Comparison of ENCODE assay signal across 1 cellular context in genomic region chr20:36574278-36575065, GRCh38.
A peak's percentile ranks its signal among the peaks of the same experiment; 100 is the strongest.
TF ChIP-seq lines count a peak whose summit lies in the region.

No MANE protein-coding gene starts in this region.

TF ChIP-seq in GM12878, 131 proteins besides CTCF, POLR2A, EP300 and RAD21 (continued from another document):
- peak; percentile 44; the same call in 1 of the 2 replicates for TF ChIP-seq BACH1 (IDR thresholded peaks at IDR 0.05; ENCODE audit: borderline replicate concordance)
- no peak for TF ChIP-seq BRCA1 (IDR thresholded peaks at IDR 0.05; ENCODE audit: low read depth, low read length)
- peak; percentile 73; the same call in 1 of the 2 replicates for TF ChIP-seq LARP7 (IDR thresholded peaks at IDR 0.05)
- TF ChIP-seq RFX5 (IDR thresholded peaks at IDR 0.05; ENCODE audit: low read depth, low read length), result no peak
- TF ChIP-seq CHD2 (IDR thresholded peaks at IDR 0.05; ENCODE audit: borderline replicate concordance, low read depth, low read length), result no peak
- TF ChIP-seq SKIL (IDR thresholded peaks at IDR 0.05; ENCODE audit: low read depth, poor library complexity, severe bottlenecking), result no peak
- TF ChIP-seq HSF1 (IDR thresholded peaks at IDR 0.05; ENCODE audit: low read depth, low read length), result no peak
- no peak for TF ChIP-seq RAD51 (IDR thresholded peaks at IDR 0.05)
- no peak for TF ChIP-seq USF1 (IDR thresholded peaks at IDR 0.05; ENCODE audit: borderline replicate concordance, extremely low read length, insufficient read depth, low read depth, low read length)
- peak; percentile 78 for TF ChIP-seq MYC (IDR thresholded peaks at IDR 0.05; ENCODE audit: insufficient read depth, insufficient read length, insufficient replicate concordance, low read length, severe bottlenecking)
- TF ChIP-seq NFYA (IDR thresholded peaks at IDR 0.05; ENCODE audit: borderline replicate concordance, low read depth, low read length), result no peak
- no peak for TF ChIP-seq TCF7 (IDR thresholded peaks at IDR 0.05; ENCODE audit: borderline replicate concordance)
- TF ChIP-seq ATF2 (IDR thresholded peaks at IDR 0.05; ENCODE audit: low read length), result no peak
- no peak for TF ChIP-seq SREBF1 (IDR thresholded peaks at IDR 0.05; ENCODE audit: low read length)
- TF ChIP-seq IKZF1 (conservative IDR thresholded peaks at IDR 0.05), result peak; percentile 71
- no peak for TF ChIP-seq RELA (IDR thresholded peaks at IDR 0.05; ENCODE audit: borderline replicate concordance, partially characterized antibody)
- TF ChIP-seq RBBP5 (conservative IDR thresholded peaks at IDR 0.05), result no peak
- peak; percentile 34; the same call in 1 of the 2 replicates for TF ChIP-seq ZNF687 (IDR thresholded peaks at IDR 0.05)
- TF ChIP-seq IRF4 (IDR thresholded peaks at IDR 0.05; ENCODE audit: low read depth, low read length), result 0 out of 2 replicates have a peak, but pooled peaks have one; percentile 41
- no peak for TF ChIP-seq KLF5 (IDR thresholded peaks at IDR 0.05; ENCODE audit: partially characterized antibody)
- no peak for TF ChIP-seq ZZZ3 (IDR thresholded peaks at IDR 0.05; ENCODE audit: control insufficient read depth, insufficient read length, low read depth)
